Comparison of ENCODE assay signal across 1 cellular context in the genomic region with DNA sequence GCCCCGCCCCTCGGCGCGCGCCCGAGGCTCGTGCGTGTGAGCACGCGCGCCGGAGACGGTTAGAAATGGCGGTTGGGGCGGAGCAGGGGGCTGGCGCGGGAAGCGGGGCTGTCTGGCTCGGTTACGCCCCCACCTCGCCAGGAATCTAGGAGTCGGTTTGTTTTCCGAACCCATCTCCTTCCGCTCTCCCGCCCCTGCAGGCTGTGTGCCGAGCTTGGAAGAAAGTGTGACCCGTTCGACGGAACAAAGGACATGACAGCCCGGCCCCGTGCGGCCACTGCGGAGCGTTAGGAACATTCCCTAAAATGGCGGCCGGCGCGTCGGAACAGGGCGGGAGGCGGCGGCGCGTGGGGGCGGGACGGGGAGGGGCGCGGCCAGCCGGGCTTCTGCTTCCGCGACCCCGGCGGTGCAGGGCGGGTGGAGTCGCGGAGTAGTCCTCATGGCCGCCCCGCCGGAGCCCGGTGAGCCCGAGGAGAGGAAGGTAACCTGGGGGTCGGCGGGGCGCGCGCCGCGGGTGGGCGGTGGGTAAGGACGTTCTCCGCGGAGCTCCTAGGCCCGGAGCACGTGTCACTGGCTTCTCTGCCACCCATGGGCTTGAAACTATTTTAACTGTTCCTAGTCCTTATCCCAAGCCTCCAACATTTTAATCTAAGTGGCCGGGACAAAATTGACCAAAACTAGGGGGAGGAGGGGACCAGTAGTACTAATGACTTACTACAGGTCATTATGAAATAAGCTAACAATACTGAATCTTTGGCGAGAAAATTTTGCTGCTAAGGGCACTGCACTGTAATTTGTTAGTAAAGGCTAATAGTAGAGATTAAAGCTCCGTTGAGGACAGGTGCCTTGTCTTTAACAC.
TF ChIP-seq lines count a peak whose summit lies in the region.

A gene with protein sequence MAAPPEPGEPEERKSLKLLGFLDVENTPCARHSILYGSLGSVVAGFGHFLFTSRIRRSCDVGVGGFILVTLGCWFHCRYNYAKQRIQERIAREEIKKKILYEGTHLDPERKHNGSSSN (plus strand): TSS at position 383 of the 859 bp plus-strand sequence. CDS start 57 bp downstream, at position 440.

TF ChIP-seq in WTC11, 78 proteins besides CTCF, POLR2A, EP300 and RAD21 (continued from another document):
- TF ChIP-seq, protein P1, sequence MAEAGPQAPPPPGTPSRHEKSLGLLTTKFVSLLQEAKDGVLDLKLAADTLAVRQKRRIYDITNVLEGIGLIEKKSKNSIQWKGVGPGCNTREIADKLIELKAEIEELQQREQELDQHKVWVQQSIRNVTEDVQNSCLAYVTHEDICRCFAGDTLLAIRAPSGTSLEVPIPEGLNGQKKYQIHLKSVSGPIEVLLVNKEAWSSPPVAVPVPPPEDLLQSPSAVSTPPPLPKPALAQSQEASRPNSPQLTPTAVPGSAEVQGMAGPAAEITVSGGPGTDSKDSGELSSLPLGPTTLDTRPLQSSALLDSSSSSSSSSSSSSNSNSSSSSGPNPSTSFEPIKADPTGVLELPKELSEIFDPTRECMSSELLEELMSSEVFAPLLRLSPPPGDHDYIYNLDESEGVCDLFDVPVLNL (CRISPR knock-in tag; IDR thresholded peaks at IDR 0.05; ENCODE audit: borderline replicate concordance, low read depth): peak; percentile 78
- TF ChIP-seq ZNF416 (CRISPR knock-in tag; IDR thresholded peaks at IDR 0.05) (peak; percentile 96), NFATC4 (CRISPR knock-in tag; IDR thresholded peaks at IDR 0.05) (peak; percentile 75), MYBL2 (CRISPR knock-in tag; IDR thresholded peaks at IDR 0.05) (peak; percentile 92), RORB (CRISPR knock-in tag; IDR thresholded peaks at IDR 0.05) (0 out of 2 replicates have a peak, but pooled peaks have one; percentile 68), PRRX2 (CRISPR knock-in tag; IDR thresholded peaks at IDR 0.05) (peak; percentile 64)
- TF ChIP-seq, protein P2, sequence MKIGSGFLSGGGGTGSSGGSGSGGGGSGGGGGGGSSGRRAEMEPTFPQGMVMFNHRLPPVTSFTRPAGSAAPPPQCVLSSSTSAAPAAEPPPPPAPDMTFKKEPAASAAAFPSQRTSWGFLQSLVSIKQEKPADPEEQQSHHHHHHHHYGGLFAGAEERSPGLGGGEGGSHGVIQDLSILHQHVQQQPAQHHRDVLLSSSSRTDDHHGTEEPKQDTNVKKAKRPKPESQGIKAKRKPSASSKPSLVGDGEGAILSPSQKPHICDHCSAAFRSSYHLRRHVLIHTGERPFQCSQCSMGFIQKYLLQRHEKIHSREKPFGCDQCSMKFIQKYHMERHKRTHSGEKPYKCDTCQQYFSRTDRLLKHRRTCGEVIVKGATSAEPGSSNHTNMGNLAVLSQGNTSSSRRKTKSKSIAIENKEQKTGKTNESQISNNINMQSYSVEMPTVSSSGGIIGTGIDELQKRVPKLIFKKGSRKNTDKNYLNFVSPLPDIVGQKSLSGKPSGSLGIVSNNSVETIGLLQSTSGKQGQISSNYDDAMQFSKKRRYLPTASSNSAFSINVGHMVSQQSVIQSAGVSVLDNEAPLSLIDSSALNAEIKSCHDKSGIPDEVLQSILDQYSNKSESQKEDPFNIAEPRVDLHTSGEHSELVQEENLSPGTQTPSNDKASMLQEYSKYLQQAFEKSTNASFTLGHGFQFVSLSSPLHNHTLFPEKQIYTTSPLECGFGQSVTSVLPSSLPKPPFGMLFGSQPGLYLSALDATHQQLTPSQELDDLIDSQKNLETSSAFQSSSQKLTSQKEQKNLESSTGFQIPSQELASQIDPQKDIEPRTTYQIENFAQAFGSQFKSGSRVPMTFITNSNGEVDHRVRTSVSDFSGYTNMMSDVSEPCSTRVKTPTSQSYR (CRISPR knock-in tag; IDR thresholded peaks at IDR 0.05): peak; percentile 84; the same call in 1 of the 2 replicates
- TF ChIP-seq, protein P3, sequence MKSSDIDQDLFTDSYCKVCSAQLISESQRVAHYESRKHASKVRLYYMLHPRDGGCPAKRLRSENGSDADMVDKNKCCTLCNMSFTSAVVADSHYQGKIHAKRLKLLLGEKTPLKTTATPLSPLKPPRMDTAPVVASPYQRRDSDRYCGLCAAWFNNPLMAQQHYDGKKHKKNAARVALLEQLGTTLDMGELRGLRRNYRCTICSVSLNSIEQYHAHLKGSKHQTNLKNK (CRISPR knock-in tag; IDR thresholded peaks at IDR 0.05): peak; percentile 87
- TF ChIP-seq, protein P4, sequence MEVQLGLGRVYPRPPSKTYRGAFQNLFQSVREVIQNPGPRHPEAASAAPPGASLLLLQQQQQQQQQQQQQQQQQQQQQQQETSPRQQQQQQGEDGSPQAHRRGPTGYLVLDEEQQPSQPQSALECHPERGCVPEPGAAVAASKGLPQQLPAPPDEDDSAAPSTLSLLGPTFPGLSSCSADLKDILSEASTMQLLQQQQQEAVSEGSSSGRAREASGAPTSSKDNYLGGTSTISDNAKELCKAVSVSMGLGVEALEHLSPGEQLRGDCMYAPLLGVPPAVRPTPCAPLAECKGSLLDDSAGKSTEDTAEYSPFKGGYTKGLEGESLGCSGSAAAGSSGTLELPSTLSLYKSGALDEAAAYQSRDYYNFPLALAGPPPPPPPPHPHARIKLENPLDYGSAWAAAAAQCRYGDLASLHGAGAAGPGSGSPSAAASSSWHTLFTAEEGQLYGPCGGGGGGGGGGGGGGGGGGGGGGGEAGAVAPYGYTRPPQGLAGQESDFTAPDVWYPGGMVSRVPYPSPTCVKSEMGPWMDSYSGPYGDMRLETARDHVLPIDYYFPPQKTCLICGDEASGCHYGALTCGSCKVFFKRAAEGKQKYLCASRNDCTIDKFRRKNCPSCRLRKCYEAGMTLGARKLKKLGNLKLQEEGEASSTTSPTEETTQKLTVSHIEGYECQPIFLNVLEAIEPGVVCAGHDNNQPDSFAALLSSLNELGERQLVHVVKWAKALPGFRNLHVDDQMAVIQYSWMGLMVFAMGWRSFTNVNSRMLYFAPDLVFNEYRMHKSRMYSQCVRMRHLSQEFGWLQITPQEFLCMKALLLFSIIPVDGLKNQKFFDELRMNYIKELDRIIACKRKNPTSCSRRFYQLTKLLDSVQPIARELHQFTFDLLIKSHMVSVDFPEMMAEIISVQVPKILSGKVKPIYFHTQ (CRISPR knock-in tag; IDR thresholded peaks at IDR 0.05): peak; percentile 74; the same call in 1 of the 2 replicates
- TF ChIP-seq, protein P5, sequence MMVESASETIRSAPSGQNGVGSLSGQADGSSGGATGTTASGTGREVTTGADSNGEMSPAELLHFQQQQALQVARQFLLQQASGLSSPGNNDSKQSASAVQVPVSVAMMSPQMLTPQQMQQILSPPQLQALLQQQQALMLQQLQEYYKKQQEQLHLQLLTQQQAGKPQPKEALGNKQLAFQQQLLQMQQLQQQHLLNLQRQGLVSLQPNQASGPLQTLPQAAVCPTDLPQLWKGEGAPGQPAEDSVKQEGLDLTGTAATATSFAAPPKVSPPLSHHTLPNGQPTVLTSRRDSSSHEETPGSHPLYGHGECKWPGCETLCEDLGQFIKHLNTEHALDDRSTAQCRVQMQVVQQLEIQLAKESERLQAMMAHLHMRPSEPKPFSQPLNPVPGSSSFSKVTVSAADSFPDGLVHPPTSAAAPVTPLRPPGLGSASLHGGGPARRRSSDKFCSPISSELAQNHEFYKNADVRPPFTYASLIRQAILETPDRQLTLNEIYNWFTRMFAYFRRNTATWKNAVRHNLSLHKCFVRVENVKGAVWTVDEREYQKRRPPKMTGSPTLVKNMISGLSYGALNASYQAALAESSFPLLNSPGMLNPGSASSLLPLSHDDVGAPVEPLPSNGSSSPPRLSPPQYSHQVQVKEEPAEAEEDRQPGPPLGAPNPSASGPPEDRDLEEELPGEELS (CRISPR knock-in tag; IDR thresholded peaks at IDR 0.05): 0 out of 2 replicates have a peak, but pooled peaks have one; percentile 1
